Comparison of ENCODE assay signal across 9 cellular contexts in genomic region chr2:100291152-100291970, GRCh38. TPM values are rescaled to one million over a fixed set of nuclear protein-coding genes. Genes with fewer than 3 reads are reported as not detected.
DNase-seq lines count a peak whose midpoint lies in the region; ATAC-seq and TF ChIP-seq lines count a peak whose summit lies in the region.
"Had no signal": no experiment of that assay in that cellular context is flagged by ENCODE, and none has a peak within 500 bp of the region (broad histone marks: within the 10 kb centered on the region; RNA-seq: fewer than 3 reads in every experiment).

No MANE protein-coding gene starts in this region.

- no peak for TF ChIP-seq CTCF in left ventricle myocardium inferior (IDR thresholded peaks at IDR 0.05; ENCODE audit: borderline replicate concordance)

- H3K9me3 ChIP-seq in left ventricle myocardium inferior (replicated peaks), result no peaks in the 10 kb centered on the region

- DNase-seq in Right ventricle myocardium superior (peak; percentile 45), left ventricle myocardium inferior (no peak), SK-N-DZ (ENCODE audit: low spot score) (peak; percentile 77), amniotic stem cell (lab: John Stamatoyannopoulos, UW) (peak; percentile 92), left kidney (ENCODE audit: low read depth, low spot score) (peak; percentile 89), NCI-H2081 (lab: John Stamatoyannopoulos, UW) (no peak)
- DNase-seq in stimulated activated CD8-positive, alpha-beta memory T cell treated with anti-CD3 and anti-CD28 coated beads, Interleukin-15, amount 100 ng/mL, for 4 hours (ENCODE audit: low read depth in 2 of 2), result peak; percentile 28 to 54

- ATAC-seq in Right ventricle myocardium superior (ENCODE audit: poor library complexity) (peak; percentile 68), GM21619 (IDR thresholded peaks at IDR 0.05; ENCODE audit: unreplicated experiment) (no peak)

- intact Hi-C loops in Right ventricle myocardium superior (cut with DNase I) (no loop called here), left ventricle myocardium inferior (cut with micrococcal nuclease) (no loop called here)

- H3K4me1 ChIP-seq in left ventricle myocardium inferior, result peaks cover 15% of the 10 kb centered on the region

- H3K4me3 ChIP-seq in left ventricle myocardium inferior, result no peak overlapping the region

- H3K27ac ChIP-seq in left ventricle myocardium inferior (replicated peaks), result no peak overlapping the region

- no peaks in the 10 kb centered on the region for H3K27me3 ChIP-seq in left ventricle myocardium inferior (ENCODE audit: low read depth)

- peaks cover 48% of the 10 kb centered on the region for H3K36me3 ChIP-seq in left ventricle myocardium inferior

RNA-seq across cellular contexts. Expression of gene LONRF2, which starts 30.9 kb away (rescaled TPM):
- total RNA-seq in Right ventricle myocardium superior (14.6 TPM), left ventricle myocardium inferior (19.0 TPM)
- 1.0 and 1.5 TPM in 2 replicates for polyA plus RNA-seq in SK-N-DZ (2014; cell fraction: cytosol; rRNA removed)
- 1.7 and 2.6 TPM in 2 replicates for polyA plus RNA-seq in SK-N-DZ (2014; cell fraction: nucleus; rRNA removed)
- total RNA-seq: dermis microvascular lymphatic vessel endothelial cell had no signal

Comparison
In these comparisons a context has a peak if more than half of its experiments do, and no peak if none do; other contexts are left out.
1. DNase-seq: peak in Right ventricle myocardium superior (single experiment), SK-N-DZ (single experiment), amniotic stem cell (single experiment), left kidney (single experiment) and stimulated activated CD8-positive, alpha-beta memory T cell treated with anti-CD3 and anti-CD28 coated beads, Interleukin-15, amount 100 ng/mL, for 4 hours (2 of 2); none in left ventricle myocardium inferior (single experiment) and NCI-H2081 (0 of 2).